Comparison of ENCODE assay signal across 15 cellular contexts in the genomic region with DNA sequence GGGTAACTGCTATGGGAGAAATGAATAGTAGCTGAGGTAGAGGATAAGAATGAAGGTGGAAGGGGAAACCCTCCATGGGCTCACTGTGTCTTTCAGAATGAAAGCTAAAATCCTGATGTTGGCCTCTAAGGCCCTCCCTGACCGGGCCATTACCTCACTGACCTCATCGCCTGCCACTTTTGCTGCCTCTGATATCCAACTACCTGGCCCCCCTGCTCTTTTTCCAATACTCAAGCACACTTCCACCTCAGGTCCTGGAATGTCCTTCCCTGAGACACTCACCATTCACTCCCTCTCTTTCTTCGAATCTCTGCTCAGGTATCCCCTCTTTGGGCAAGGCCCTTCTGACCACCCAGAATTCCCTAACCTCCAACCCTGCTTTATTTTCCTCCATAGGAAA. TPM values are rescaled to one million over a fixed set of nuclear protein-coding genes. Genes with fewer than 3 reads are reported as not detected.
A peak's percentile ranks its signal among the peaks of the same experiment; 100 is the strongest.
DNase-seq lines count a peak whose midpoint lies in the region; ATAC-seq and TF ChIP-seq lines count a peak whose summit lies in the region.
"Had no signal": no experiment of that assay in that cellular context is flagged by ENCODE, and none has a peak within 500 bp of the region (broad histone marks: within the 10 kb centered on the region; RNA-seq: fewer than 3 reads in every experiment).

No MANE protein-coding gene starts in this region.

- peaks cover 29% of the 10 kb centered on the region for H3K36me3 Mint-ChIP-seq in activated T-cell treated with anti-CD3 and anti-CD28 coated beads, Interleukin-2, amount 50 U/mL, for 4 hours (ENCODE audit: insufficient read depth)
- H3K36me3 Mint-ChIP-seq in central memory CD8-positive, alpha-beta T cell (ENCODE audit: insufficient read depth): peaks cover 15% of the 10 kb centered on the region
- H3K36me3 Mint-ChIP-seq in stimulated activated effector memory CD8-positive, alpha-beta T cell treated with anti-CD3 and anti-CD28 coated beads, Interleukin-12 subunit alpha, Interleukin-12 subunit beta, amount 100 ng/mL, for 72 hours: peaks cover 43% of the 10 kb centered on the region

- H3K79me2 ChIP-seq in PC-3 (ENCODE audit: low read length): no peaks in the 10 kb centered on the region

- no peaks in the 10 kb centered on the region for H4K20me1 ChIP-seq in PC-3 (ENCODE audit: low read length)

- H3K4me3 Mint-ChIP-seq in activated T-cell treated with anti-CD3 and anti-CD28 coated beads, Interleukin-2, amount 50 U/mL, for 4 hours: peak overlapping the region; percentile 100
- no peak overlapping the region for H3K4me3 Mint-ChIP-seq in central memory CD8-positive, alpha-beta T cell
- peak overlapping the region; percentile 97 for H3K4me3 Mint-ChIP-seq in stimulated activated effector memory CD8-positive, alpha-beta T cell treated with anti-CD3 and anti-CD28 coated beads, Interleukin-12 subunit alpha, Interleukin-12 subunit beta, amount 100 ng/mL, for 72 hours

- H3K9ac ChIP-seq in PC-3 (ENCODE audit: low read length): no peak overlapping the region

- H3K4me1 ChIP-seq in PC-3 (ENCODE audit: insufficient read depth, low read length): peaks cover 43% of the 10 kb centered on the region
- H3K4me1 ChIP-seq: uterus had no signal

- ATAC-seq in activated T-cell treated with anti-CD3 and anti-CD28 coated beads, Interleukin-2, amount 50 U/mL, for 4 hours: no peak
- no peak for ATAC-seq in PC-3
- ATAC-seq in central memory CD8-positive, alpha-beta T cell (replicated peaks; ENCODE audit: extremely low read depth, poor library complexity, severe bottlenecking): no peak
- ATAC-seq in stimulated activated effector memory CD8-positive, alpha-beta T cell treated with anti-CD3 and anti-CD28 coated beads, Interleukin-12 subunit alpha, Interleukin-12 subunit beta, amount 100 ng/mL, for 72 hours: no peak
- no peak for ATAC-seq in GM18907 (IDR thresholded peaks at IDR 0.05; ENCODE audit: unreplicated experiment)
- ATAC-seq in GM18502 (IDR thresholded peaks at IDR 0.05; ENCODE audit: poor library complexity, unreplicated experiment): no peak

- no peaks in the 10 kb centered on the region for H3F3A ChIP-seq in PC-3 (ENCODE audit: low read length, unreplicated experiment)

- H3K27me3 ChIP-seq in PC-3 (ENCODE audit: low read length): no peaks in the 10 kb centered on the region
- H3K27me3 ChIP-seq: uterus had no signal

- peaks cover 67% of the 10 kb centered on the region for H3K4me1 Mint-ChIP-seq in activated T-cell treated with anti-CD3 and anti-CD28 coated beads, Interleukin-2, amount 50 U/mL, for 4 hours (ENCODE audit: low read depth)
- H3K4me1 Mint-ChIP-seq in central memory CD8-positive, alpha-beta T cell: peaks cover 64% of the 10 kb centered on the region
- H3K4me1 Mint-ChIP-seq in stimulated activated effector memory CD8-positive, alpha-beta T cell treated with anti-CD3 and anti-CD28 coated beads, Interleukin-12 subunit alpha, Interleukin-12 subunit beta, amount 100 ng/mL, for 72 hours: peaks cover 80% of the 10 kb centered on the region

- H2AFZ ChIP-seq in PC-3 (ENCODE audit: low read length): no peak overlapping the region

- CTCF ChIA-PET in PC-3 (lab: Charles Lee): no interaction called here

- no peaks in the 10 kb centered on the region for H3K36me3 ChIP-seq in PC-3 (ENCODE audit: low read depth, low read length)
- H3K36me3 ChIP-seq: uterus had no signal

- H3K9me2 ChIP-seq in PC-3 (replicated peaks; ENCODE audit: low read length): no peaks in the 10 kb centered on the region

- H3K27me3 Mint-ChIP-seq in activated T-cell treated with anti-CD3 and anti-CD28 coated beads, Interleukin-2, amount 50 U/mL, for 4 hours (ENCODE audit: low read depth): no peaks in the 10 kb centered on the region
- H3K27me3 Mint-ChIP-seq in central memory CD8-positive, alpha-beta T cell: no peaks in the 10 kb centered on the region

- H3K4me3 ChIP-seq in PC-3 (ENCODE audit: low read length): no peak overlapping the region
- H3K4me3 ChIP-seq: mucosa of descending colon, uterus had no signal

- POLR2A ChIA-PET in PC-3 (lab: Charles Lee; ENCODE audit: unreplicated experiment): no interaction called here

- no peaks in the 10 kb centered on the region for H3K9me3 Mint-ChIP-seq in activated T-cell treated with anti-CD3 and anti-CD28 coated beads, Interleukin-2, amount 50 U/mL, for 4 hours
- H3K9me3 Mint-ChIP-seq in central memory CD8-positive, alpha-beta T cell: no peaks in the 10 kb centered on the region
- no peaks in the 10 kb centered on the region for H3K9me3 Mint-ChIP-seq in stimulated activated effector memory CD8-positive, alpha-beta T cell treated with anti-CD3 and anti-CD28 coated beads, Interleukin-12 subunit alpha, Interleukin-12 subunit beta, amount 100 ng/mL, for 72 hours

- H3K27ac ChIP-seq in PC-3 (ENCODE audit: low read length): no peak overlapping the region
- H3K27ac ChIP-seq: RWPE1, uterus had no signal

- H3K9me3 ChIP-seq in PC-3 (ENCODE audit: low read length): no peaks in the 10 kb centered on the region
- H3K9me3 ChIP-seq: mucosa of descending colon, uterus had no signal

- H3K27ac Mint-ChIP-seq in central memory CD8-positive, alpha-beta T cell (ENCODE audit: low read depth): peak overlapping the region; percentile 95
- peak overlapping the region; percentile 98 for H3K27ac Mint-ChIP-seq in stimulated activated effector memory CD8-positive, alpha-beta T cell treated with anti-CD3 and anti-CD28 coated beads, Interleukin-12 subunit alpha, Interleukin-12 subunit beta, amount 100 ng/mL, for 72 hours

- BruUV-seq in PC-3 (replicated peaks; lab: Mats Ljungman, UMichigan): no TSS peak

- peak overlapping the region; percentile 33 for H3K4me2 ChIP-seq in PC-3 (ENCODE audit: low read length)

- intact Hi-C loops in PC-3 (cut with micrococcal nuclease): no loop called here

- DNase-seq in activated T-cell treated with anti-CD3 and anti-CD28 coated beads, Interleukin-2, amount 50 U/mL, for 4 hours: no peak
- DNase-seq in activated T-cell treated with anti-CD3 and anti-CD28 coated beads for 4 hours (no peak), PC-3 (no peak), NCI-H1436 (lab: John Stamatoyannopoulos, UW) (no peak)
- DNase-seq in central memory CD8-positive, alpha-beta T cell (ENCODE audit: low spot score in 2 of 2): no peak
- peak in 1 of 2 donors; percentile 46 for DNase-seq in stimulated activated effector memory CD8-positive, alpha-beta T cell treated with anti-CD3 and anti-CD28 coated beads, Interleukin-12 subunit alpha, Interleukin-12 subunit beta, amount 100 ng/mL, for 72 hours (ENCODE audit: low spot score in 2 of 2)
- DNase-seq: activated CD4-positive, alpha-beta T cell treated with anti-CD3 and anti-CD28 coated beads for 48 hours; activated gamma-delta T cell treated with Interleukin-2 at 50 U/mL for 16 hours; GF-D8; mucosa of descending colon; stimulated activated naive CD4-positive, alpha-beta T cell treated with Interleukin-2 at 50 U/mL for 16 hours; uterus had no signal

- no peak for TF ChIP-seq CTCF in PC-3 (conservative IDR thresholded peaks at IDR 0.05; ENCODE audit: low read depth, low read length)

RNA-seq across cellular contexts. Expression of a gene that starts 1.4 kb away (rescaled TPM):
- 100 to 1,000 TPM; 186 to 193 (median 191) TPM for total RNA-seq in activated T-cell treated with anti-CD3 and anti-CD28 coated beads, Interleukin-2, amount 50 U/mL, for 4 hours
- not detected in 2 replicates for total RNA-seq in PC-3 (2014; rRNA removed)

RNA-seq across cellular contexts. Expression of a gene that starts 57.6 kb away (rescaled TPM):
- total RNA-seq in activated T-cell treated with anti-CD3 and anti-CD28 coated beads, Interleukin-2, amount 50 U/mL, for 4 hours: 1 to 10 TPM; 1.5 to 5.3 (median 3.3) TPM
- 1.8 and 3.9 TPM in 2 replicates for total RNA-seq in PC-3 (2014; rRNA removed)

Comparison
In these comparisons a context has a peak if more than half of its experiments do, and no peak if none do; other contexts are left out.
1. RNA of a gene that starts 1.4 kb away (total RNA-seq): 186 to 193 TPM in activated T-cell treated with anti-CD3 and anti-CD28 coated beads, Interleukin-2, amount 50 U/mL, for 4 hours; not detected in PC-3; every median in the first group is over 100 times any median in the second.